In genomic region chr9:127388037-127388855, GRCh38 we compare ENCODE assay signal across 8 cellular contexts. TPM values are rescaled to one million over a fixed set of nuclear protein-coding genes. Genes with fewer than 3 reads are reported as not detected.
A peak's percentile ranks its signal among the peaks of the same experiment; 100 is the strongest.
DNase-seq lines count a peak whose midpoint lies in the region; ATAC-seq and TF ChIP-seq lines count a peak whose summit lies in the region.

No MANE protein-coding gene starts in this region.

- H3K27ac ChIP-seq in BLaER1 treated with 17β-estradiol and CSF1 and Interleukin-3, amounts not matched to agents 10 nM and 100 nM: peak overlapping the region in 5 of 11 experiments; percentile 13 to 72 (median 47); a peak in 9 of 22 replicates
- H3K27ac ChIP-seq in neutrophil (peak overlapping the region; percentile 26), thymus (ENCODE audit: low read depth) (peak overlapping the region; percentile 12), ovary (no peak overlapping the region)

- peaks cover 0 to 46% (median 4%) of the 10 kb centered on the region in 11 experiments; a peak in 11 of 22 replicates for H4K20me1 ChIP-seq in BLaER1 treated with 17β-estradiol and CSF1 and Interleukin-3, amounts not matched to agents 10 nM and 100 nM

- TF ChIP-seq POLR2A in ovary (IDR thresholded peaks at IDR 0.05): no peak

- H3K4me1 ChIP-seq in BLaER1 treated with 17β-estradiol and CSF1 and Interleukin-3, amounts not matched to agents 10 nM and 100 nM: peaks cover 17 to 50% (median 40%) of the 10 kb centered on the region in 10 experiments
- H3K4me1 ChIP-seq in neutrophil (ENCODE audit: control insufficient read depth in 1 of 2, insufficient read depth in 1 of 2, low read depth in 1 of 2, low read length in 1 of 2) (peaks cover 16 to 23% of the 10 kb centered on the region in 2 experiments), thymus (ENCODE audit: control insufficient read depth, insufficient read depth, low read length) (no peaks in the 10 kb centered on the region), ovary (ENCODE audit: insufficient read depth) (no peaks in the 10 kb centered on the region)

- intact Hi-C loops in ovary (cut with DNase I): no loop called here

- H3K36me3 Mint-ChIP-seq in IgD-negative memory B cell: no peaks in the 10 kb centered on the region
- no peaks in the 10 kb centered on the region for H3K36me3 Mint-ChIP-seq in activated CD4-positive, alpha-beta T cell treated with anti-CD3 and anti-CD28 coated beads, Interleukin-2, amount 10 ng/mL, durations not matched to agents 7 days and 5 days (ENCODE audit: low read depth)

- H3K27me3 Mint-ChIP-seq in IgD-negative memory B cell: no peaks in the 10 kb centered on the region
- peaks cover 67% of the 10 kb centered on the region for H3K27me3 Mint-ChIP-seq in activated CD4-positive, alpha-beta T cell treated with anti-CD3 and anti-CD28 coated beads, Interleukin-2, amount 10 ng/mL, durations not matched to agents 7 days and 5 days

- CTCF ChIA-PET in activated CD4-positive, alpha-beta T cell treated with anti-CD3 and anti-CD28 coated beads, Interleukin-2, amount 10 ng/mL, durations not matched to agents 7 days and 5 days (lab: Charles Lee): interaction anchor here (0.5 to 1.6 kb wide), 12 partner anchors 9 to 1961 kb away, joined by 3 to 7 read pairs (median 3); partner anchors contain the start of gene SLC2A8

- TF ChIP-seq CTCF in neutrophil (IDR thresholded peaks at IDR 0.05) (no peak), ovary (IDR thresholded peaks at IDR 0.05) (no peak)

- no peak for TF ChIP-seq EP300 in ovary (IDR thresholded peaks at IDR 0.05)

- peak overlapping the region; percentile 60 to 85 (median 77) for H3K4me2 ChIP-seq in BLaER1 treated with 17β-estradiol and CSF1 and Interleukin-3, amounts not matched to agents 10 nM and 100 nM

- peak overlapping the region in 2 of 3 donors; percentile 50 to 53 for H3K27ac Mint-ChIP-seq in IgD-negative memory B cell
- H3K27ac Mint-ChIP-seq in activated CD4-positive, alpha-beta T cell treated with anti-CD3 and anti-CD28 coated beads, Interleukin-2, amount 10 ng/mL, durations not matched to agents 7 days and 5 days: peak overlapping the region; percentile 77

- peaks cover 0 to 11% (median 5%) of the 10 kb centered on the region in 3 donors for H3K4me1 Mint-ChIP-seq in IgD-negative memory B cell
- H3K4me1 Mint-ChIP-seq in activated CD4-positive, alpha-beta T cell treated with anti-CD3 and anti-CD28 coated beads, Interleukin-2, amount 10 ng/mL, durations not matched to agents 7 days and 5 days: peaks cover 29% of the 10 kb centered on the region

- peaks cover 36 to 86% (median 77%) of the 10 kb centered on the region in 11 experiments for H3K27me3 ChIP-seq in BLaER1 treated with 17β-estradiol and CSF1 and Interleukin-3, amounts not matched to agents 10 nM and 100 nM
- H3K27me3 ChIP-seq in neutrophil (no peaks in the 10 kb centered on the region), thymus (ENCODE audit: control insufficient read depth, insufficient read depth) (peaks cover 84% of the 10 kb centered on the region), ovary (no peaks in the 10 kb centered on the region)

- no peak overlapping the region for H3K4me3 ChIP-seq in BLaER1 treated with 17β-estradiol and CSF1 and Interleukin-3, amounts not matched to agents 10 nM and 100 nM
- no peak overlapping the region for H3K4me3 ChIP-seq in neutrophil (ENCODE audit: low read depth in 1 of 2, low read length in 1 of 2)
- H3K4me3 ChIP-seq in thymus (ENCODE audit: low read length): no peak overlapping the region
- no peak overlapping the region for H3K4me3 ChIP-seq in ovary

- H3K4me3 Mint-ChIP-seq in IgD-negative memory B cell: no peak overlapping the region
- H3K4me3 Mint-ChIP-seq in activated CD4-positive, alpha-beta T cell treated with anti-CD3 and anti-CD28 coated beads, Interleukin-2, amount 10 ng/mL, durations not matched to agents 7 days and 5 days: no peak overlapping the region

- 25% methylated on average over 10 of the region's 10 CpGs for WGBS in thymus
- WGBS in ovary, 3 donors: 37 to 43% (median 39%) methylated on average over 10 of the region's 10 CpGs

- peak overlapping the region in 4 of 11 experiments; percentile 1 to 58 (median 27); a peak in 4 of 22 replicates for H3K9ac ChIP-seq in BLaER1 treated with 17β-estradiol and CSF1 and Interleukin-3, amounts not matched to agents 10 nM and 100 nM

- peak; percentile 94 for DNase-seq in activated CD4-positive, alpha-beta T cell treated with anti-CD3 and anti-CD28 coated beads, Interleukin-2, amount 10 ng/mL, durations not matched to agents 7 days and 5 days
- peak; percentile 88 for DNase-seq in effector CD8-positive, alpha-beta T cell (lab: John Stamatoyannopoulos, UW)
- DNase-seq in ovary: no peak

- no peaks in the 10 kb centered on the region for H3K36me3 ChIP-seq in BLaER1 treated with 17β-estradiol and CSF1 and Interleukin-3, amounts not matched to agents 10 nM and 100 nM
- H3K36me3 ChIP-seq in neutrophil: no peaks in the 10 kb centered on the region
- H3K36me3 ChIP-seq in thymus (ENCODE audit: control insufficient read depth, insufficient read depth): no peaks in the 10 kb centered on the region
- no peaks in the 10 kb centered on the region for H3K36me3 ChIP-seq in ovary

- peak; percentile 74 for ATAC-seq in GM21515 (IDR thresholded peaks at IDR 0.05; ENCODE audit: unreplicated experiment)

- no peaks in the 10 kb centered on the region for H3K9me3 ChIP-seq in BLaER1 treated with 17β-estradiol and CSF1 and Interleukin-3, amounts not matched to agents 10 nM and 100 nM (replicated peaks in 1 of 11)
- H3K9me3 ChIP-seq in neutrophil: no peaks in the 10 kb centered on the region
- H3K9me3 ChIP-seq in thymus (ENCODE audit: control insufficient read depth): no peaks in the 10 kb centered on the region
- H3K9me3 ChIP-seq in ovary: no peaks in the 10 kb centered on the region

- no peaks in the 10 kb centered on the region for H3K9me3 Mint-ChIP-seq in IgD-negative memory B cell
- H3K9me3 Mint-ChIP-seq in activated CD4-positive, alpha-beta T cell treated with anti-CD3 and anti-CD28 coated beads, Interleukin-2, amount 10 ng/mL, durations not matched to agents 7 days and 5 days: no peaks in the 10 kb centered on the region

- POLR2A ChIA-PET in activated CD4-positive, alpha-beta T cell treated with anti-CD3 and anti-CD28 coated beads, Interleukin-2, amount 10 ng/mL, durations not matched to agents 7 days and 5 days (lab: Charles Lee): interaction anchor here (0.6 to 1.0 kb wide), 3 partner anchors 29 to 154 kb away, joined by 3 to 9 read pairs (median 4); partner anchors contain the start of gene LRSAM1

RNA-seq across cellular contexts. Expression of gene SLC2A8, which starts 8.7 kb away (rescaled TPM):
- polyA plus RNA-seq in IgD-negative memory B cell (7.8 TPM), thymus (7.8 TPM), ovary (10 to 100 TPM in 1 of 2 donors, 1 to 10 TPM in 1; 6.2 to 17.2 TPM)
- total RNA-seq in activated CD4-positive, alpha-beta T cell treated with anti-CD3 and anti-CD28 coated beads, Interleukin-2, amount 10 ng/mL, durations not matched to agents 7 days and 5 days: 1 to 10 TPM; 4.3 to 4.6 TPM
- 10 to 100 TPM in 6 of 7 donors, 1 to 10 TPM in 1; 9.4 to 21.2 (median 17.9) TPM for total RNA-seq in ovary

RNA-seq across cellular contexts. Expression of gene ZNF79, which starts 35.9 kb away (rescaled TPM):
- polyA plus RNA-seq in IgD-negative memory B cell (8.7 TPM), thymus (3.3 TPM), ovary (1 to 10 TPM; 3.9 to 8.1 TPM)
- 10 to 100 TPM; 13.1 to 13.2 TPM for total RNA-seq in activated CD4-positive, alpha-beta T cell treated with anti-CD3 and anti-CD28 coated beads, Interleukin-2, amount 10 ng/mL, durations not matched to agents 7 days and 5 days
- total RNA-seq in ovary: 10 to 100 TPM in 5 of 7 donors, 1 to 10 TPM in 2; 6.8 to 12.3 (median 11.0) TPM

Comparison
In these comparisons a context has a peak if more than half of its experiments do, and no peak if none do; other contexts are left out.
1. H3K27ac ChIP-seq: peak in neutrophil (single experiment) and thymus (single experiment); none in ovary (0 of 2).
2. DNase-seq: peak in activated CD4-positive, alpha-beta T cell treated with anti-CD3 and anti-CD28 coated beads, Interleukin-2, amount 10 ng/mL, durations not matched to agents 7 days and 5 days (single experiment) and effector CD8-positive, alpha-beta T cell (single experiment); none in ovary (0 of 5).